1 cellular context compared by ENCODE assay signal in the genomic region with DNA sequence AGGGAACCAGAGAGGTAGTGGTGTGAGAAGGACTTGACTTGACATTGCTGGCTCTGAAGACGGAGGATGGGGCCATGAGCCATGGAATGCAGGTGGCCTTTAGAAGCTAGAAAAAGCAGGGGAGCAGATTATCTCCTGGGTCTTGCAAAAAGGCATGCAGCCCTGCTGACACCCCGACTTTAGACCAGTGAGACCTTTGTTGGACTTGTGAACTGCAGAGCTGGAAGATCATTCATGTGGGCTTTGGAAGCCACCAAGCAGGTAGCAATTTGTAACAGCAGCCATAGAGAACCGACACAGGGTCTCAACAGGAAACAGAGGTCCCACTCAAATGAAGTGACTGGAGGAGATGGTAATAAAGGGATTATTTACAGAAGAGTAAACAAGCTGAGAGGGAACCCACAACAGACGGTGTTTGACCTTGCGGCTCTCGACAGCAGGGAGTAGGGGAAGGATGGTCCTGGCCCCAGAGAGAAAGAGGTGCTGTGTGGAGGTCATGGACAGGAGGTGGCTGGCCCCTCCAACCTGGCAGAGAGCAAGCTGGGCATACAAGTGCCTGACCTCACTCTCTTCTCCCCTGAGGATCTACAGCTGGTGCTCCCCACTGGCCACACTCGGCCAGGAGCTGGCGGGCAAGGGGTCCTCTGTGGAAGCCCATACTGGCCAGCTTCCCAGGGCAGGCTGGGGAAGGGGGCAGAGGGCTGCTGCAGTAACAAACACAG.
TF ChIP-seq lines count a peak whose summit lies in the region.

No MANE protein-coding gene starts in this region.

TF ChIP-seq in HepG2, 621 proteins besides CTCF, POLR2A, EP300 and RAD21 (continued from another document):
- TF ChIP-seq, protein P1, sequence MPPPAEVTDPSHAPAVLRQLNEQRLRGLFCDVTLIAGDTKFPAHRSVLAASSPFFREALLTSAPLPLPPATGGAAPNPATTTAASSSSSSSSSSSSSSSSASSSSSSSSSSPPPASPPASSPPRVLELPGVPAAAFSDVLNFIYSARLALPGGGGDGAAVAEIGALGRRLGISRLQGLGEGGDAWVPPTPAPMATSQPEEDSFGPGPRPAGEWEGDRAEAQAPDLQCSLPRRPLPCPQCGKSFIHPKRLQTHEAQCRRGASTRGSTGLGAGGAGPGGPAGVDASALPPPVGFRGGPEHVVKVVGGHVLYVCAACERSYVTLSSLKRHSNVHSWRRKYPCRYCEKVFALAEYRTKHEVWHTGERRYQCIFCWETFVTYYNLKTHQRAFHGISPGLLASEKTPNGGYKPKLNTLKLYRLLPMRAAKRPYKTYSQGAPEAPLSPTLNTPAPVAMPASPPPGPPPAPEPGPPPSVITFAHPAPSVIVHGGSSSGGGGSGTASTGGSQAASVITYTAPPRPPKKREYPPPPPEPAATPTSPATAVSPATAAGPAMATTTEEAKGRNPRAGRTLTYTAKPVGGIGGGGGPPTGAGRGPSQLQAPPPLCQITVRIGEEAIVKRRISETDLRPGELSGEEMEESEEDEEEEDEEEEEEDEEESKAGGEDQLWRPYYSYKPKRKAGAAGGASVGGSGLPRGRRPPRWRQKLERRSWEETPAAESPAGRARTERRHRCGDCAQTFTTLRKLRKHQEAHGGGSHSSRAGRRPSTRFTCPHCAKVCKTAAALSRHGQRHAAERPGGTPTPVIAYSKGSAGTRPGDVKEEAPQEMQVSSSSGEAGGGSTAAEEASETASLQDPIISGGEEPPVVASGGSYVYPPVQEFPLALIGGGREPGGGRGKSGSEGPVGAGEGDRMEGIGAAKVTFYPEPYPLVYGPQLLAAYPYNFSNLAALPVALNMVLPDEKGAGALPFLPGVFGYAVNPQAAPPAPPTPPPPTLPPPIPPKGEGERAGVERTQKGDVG (CRISPR knock-in tag; IDR thresholded peaks at IDR 0.05; ENCODE audit: borderline replicate concordance), result no peak
- TF ChIP-seq MED8 (CRISPR knock-in tag; IDR thresholded peaks at IDR 0.05; ENCODE audit: insufficient replicate concordance) (peak; percentile 34), DNMT3B (CRISPR knock-in tag; conservative IDR thresholded peaks at IDR 0.05) (no peak), YY1 (IDR thresholded peaks at IDR 0.05; ENCODE audit: insufficient read depth, insufficient replicate concordance, low read depth, low read length) (no peak), NRL (CRISPR knock-in tag; IDR thresholded peaks at IDR 0.05; ENCODE audit: borderline replicate concordance) (peak; percentile 50)
- TF ChIP-seq, protein P2, sequence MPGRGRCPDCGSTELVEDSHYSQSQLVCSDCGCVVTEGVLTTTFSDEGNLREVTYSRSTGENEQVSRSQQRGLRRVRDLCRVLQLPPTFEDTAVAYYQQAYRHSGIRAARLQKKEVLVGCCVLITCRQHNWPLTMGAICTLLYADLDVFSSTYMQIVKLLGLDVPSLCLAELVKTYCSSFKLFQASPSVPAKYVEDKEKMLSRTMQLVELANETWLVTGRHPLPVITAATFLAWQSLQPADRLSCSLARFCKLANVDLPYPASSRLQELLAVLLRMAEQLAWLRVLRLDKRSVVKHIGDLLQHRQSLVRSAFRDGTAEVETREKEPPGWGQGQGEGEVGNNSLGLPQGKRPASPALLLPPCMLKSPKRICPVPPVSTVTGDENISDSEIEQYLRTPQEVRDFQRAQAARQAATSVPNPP (CRISPR knock-in tag; IDR thresholded peaks at IDR 0.05), result no peak
